1 cellular context compared by ENCODE assay signal in the genomic region with DNA sequence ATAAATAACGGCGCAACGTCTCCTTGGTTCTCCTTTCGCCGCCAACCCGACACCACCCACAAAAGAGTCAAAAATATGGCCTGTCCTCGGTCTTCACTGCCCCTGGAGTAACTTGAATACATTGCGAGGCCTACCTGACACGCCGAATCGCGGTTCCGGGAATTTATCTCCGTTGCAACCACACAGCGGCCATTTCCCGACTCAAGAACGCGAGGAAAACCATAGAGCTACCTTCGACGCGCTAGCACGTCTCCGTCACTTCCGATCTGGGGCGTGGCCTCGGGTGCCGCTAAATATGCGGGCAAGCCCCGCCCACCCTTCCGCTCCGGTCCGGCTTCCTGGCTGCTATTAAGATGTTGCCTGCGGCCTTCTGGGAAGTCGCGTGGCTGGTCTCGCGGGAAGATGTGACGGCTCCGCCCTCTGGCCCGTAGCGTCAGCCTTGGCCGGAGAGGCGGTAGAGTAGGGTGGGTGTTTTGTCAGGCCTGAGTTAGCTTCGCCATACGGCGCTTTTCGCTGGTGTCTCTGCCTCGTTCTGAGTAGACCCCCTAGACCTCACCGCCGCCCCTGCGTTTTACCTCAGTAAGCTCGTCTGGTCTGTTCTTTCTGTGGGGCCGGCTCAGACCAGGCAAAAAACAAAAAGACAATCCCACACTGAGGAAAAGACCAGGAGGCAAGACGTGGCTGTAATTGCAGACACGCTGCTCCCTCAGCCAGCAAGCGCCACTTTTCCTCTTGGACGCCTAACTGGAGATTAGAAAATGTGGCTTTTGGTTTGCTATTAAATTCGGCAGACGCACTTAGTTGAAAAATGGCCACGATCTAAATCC.
TF ChIP-seq lines count a peak whose summit lies in the region.

A gene with protein sequence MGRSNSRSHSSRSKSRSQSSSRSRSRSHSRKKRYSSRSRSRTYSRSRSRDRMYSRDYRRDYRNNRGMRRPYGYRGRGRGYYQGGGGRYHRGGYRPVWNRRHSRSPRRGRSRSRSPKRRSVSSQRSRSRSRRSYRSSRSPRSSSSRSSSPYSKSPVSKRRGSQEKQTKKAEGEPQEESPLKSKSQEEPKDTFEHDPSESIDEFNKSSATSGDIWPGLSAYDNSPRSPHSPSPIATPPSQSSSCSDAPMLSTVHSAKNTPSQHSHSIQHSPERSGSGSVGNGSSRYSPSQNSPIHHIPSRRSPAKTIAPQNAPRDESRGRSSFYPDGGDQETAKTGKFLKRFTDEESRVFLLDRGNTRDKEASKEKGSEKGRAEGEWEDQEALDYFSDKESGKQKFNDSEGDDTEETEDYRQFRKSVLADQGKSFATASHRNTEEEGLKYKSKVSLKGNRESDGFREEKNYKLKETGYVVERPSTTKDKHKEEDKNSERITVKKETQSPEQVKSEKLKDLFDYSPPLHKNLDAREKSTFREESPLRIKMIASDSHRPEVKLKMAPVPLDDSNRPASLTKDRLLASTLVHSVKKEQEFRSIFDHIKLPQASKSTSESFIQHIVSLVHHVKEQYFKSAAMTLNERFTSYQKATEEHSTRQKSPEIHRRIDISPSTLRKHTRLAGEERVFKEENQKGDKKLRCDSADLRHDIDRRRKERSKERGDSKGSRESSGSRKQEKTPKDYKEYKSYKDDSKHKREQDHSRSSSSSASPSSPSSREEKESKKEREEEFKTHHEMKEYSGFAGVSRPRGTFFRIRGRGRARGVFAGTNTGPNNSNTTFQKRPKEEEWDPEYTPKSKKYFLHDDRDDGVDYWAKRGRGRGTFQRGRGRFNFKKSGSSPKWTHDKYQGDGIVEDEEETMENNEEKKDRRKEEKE (minus strand): TSS at position 268 of the 827 bp plus-strand sequence. CDS start 9,980 bp downstream, outside the sequence.

TF ChIP-seq in HepG2, 621 proteins besides CTCF, POLR2A, EP300 and RAD21 (continued from another document and continues in another):
- TF ChIP-seq, protein P1, sequence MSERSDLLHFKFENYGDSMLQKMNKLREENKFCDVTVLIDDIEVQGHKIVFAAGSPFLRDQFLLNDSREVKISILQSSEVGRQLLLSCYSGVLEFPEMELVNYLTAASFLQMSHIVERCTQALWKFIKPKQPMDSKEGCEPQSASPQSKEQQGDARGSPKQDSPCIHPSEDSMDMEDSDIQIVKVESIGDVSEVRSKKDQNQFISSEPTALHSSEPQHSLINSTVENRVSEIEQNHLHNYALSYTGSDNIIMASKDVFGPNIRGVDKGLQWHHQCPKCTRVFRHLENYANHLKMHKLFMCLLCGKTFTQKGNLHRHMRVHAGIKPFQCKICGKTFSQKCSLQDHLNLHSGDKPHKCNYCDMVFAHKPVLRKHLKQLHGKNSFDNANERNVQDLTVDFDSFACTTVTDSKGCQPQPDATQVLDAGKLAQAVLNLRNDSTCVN (CRISPR knock-in tag; IDR thresholded peaks at IDR 0.05; ENCODE audit: borderline replicate concordance) = 0 out of 2 replicates have a peak, but pooled peaks have one; percentile 24
- TF ChIP-seq HDAC2 (CRISPR knock-in tag; IDR thresholded peaks at IDR 0.05) (peak; percentile 39), MAZ (IDR thresholded peaks at IDR 0.05; ENCODE audit: borderline replicate concordance, low read depth, low read length) (0 out of 2 replicates have a peak, but pooled peaks have one; percentile 50), MAZ (CRISPR knock-in tag; IDR thresholded peaks at IDR 0.05; ENCODE audit: low read depth) (peak; percentile 59), SIN3A (IDR thresholded peaks at IDR 0.05; ENCODE audit: borderline replicate concordance, low read depth, low read length) (peak; percentile 86), MED8 (CRISPR knock-in tag; IDR thresholded peaks at IDR 0.05; ENCODE audit: insufficient replicate concordance) (peak; percentile 23), PHF20 (CRISPR knock-in tag; IDR thresholded peaks at IDR 0.05) (peak; percentile 87), CC2D1A (CRISPR knock-in tag; IDR thresholded peaks at IDR 0.05) (no peak; the same call in 1 of the 2 replicates), HES4 (CRISPR knock-in tag; IDR thresholded peaks at IDR 0.05; ENCODE audit: borderline replicate concordance) (no peak; the same call in none of the 2 replicates), NFYC (CRISPR knock-in tag; IDR thresholded peaks at IDR 0.05) (no peak; the same call in 1 of the 2 replicates), MTA3 (CRISPR knock-in tag; IDR thresholded peaks at IDR 0.05) (0 out of 2 replicates have a peak, but pooled peaks have one; percentile 24), ZNF557 (CRISPR knock-in tag; IDR thresholded peaks at IDR 0.05) (no peak), ZNF570 (CRISPR knock-in tag; IDR thresholded peaks at IDR 0.05; ENCODE audit: borderline replicate concordance) (peak; percentile 62; the same call in 1 of the 2 replicates), ZBTB20 (CRISPR knock-in tag; IDR thresholded peaks at IDR 0.05; ENCODE audit: borderline replicate concordance, low read depth) (0 out of 2 replicates have a peak, but pooled peaks have one; percentile 51), MEF2D (CRISPR knock-in tag; IDR thresholded peaks at IDR 0.05) (peak; percentile 28; the same call in 1 of the 2 replicates), JDP2 (CRISPR knock-in tag; IDR thresholded peaks at IDR 0.05; ENCODE audit: borderline replicate concordance) (peak; percentile 16; the same call in 1 of the 2 replicates), NR2F6 (IDR thresholded peaks at IDR 0.05) (no peak), NR2F6 (CRISPR knock-in tag; IDR thresholded peaks at IDR 0.05) (no peak), POGZ (CRISPR knock-in tag; IDR thresholded peaks at IDR 0.05) (peak; percentile 96), GABPB1 (CRISPR knock-in tag; IDR thresholded peaks at IDR 0.05) (peak; percentile 97), ZBTB42 (CRISPR knock-in tag; IDR thresholded peaks at IDR 0.05) (0 out of 2 replicates have a peak, but pooled peaks have one; percentile 40), RBAK (CRISPR knock-in tag; IDR thresholded peaks at IDR 0.05) (no peak), SAFB2 (CRISPR knock-in tag; IDR thresholded peaks at IDR 0.05; ENCODE audit: borderline replicate concordance, low read depth) (0 out of 2 replicates have a peak, but pooled peaks have one; percentile 55), ZNF510 (CRISPR knock-in tag; IDR thresholded peaks at IDR 0.05; ENCODE audit: low read depth) (no peak), ZSCAN31 (CRISPR knock-in tag; IDR thresholded peaks at IDR 0.05; ENCODE audit: low read depth) (peak; percentile 75), ZNF253 (CRISPR knock-in tag; IDR thresholded peaks at IDR 0.05; ENCODE audit: borderline replicate concordance) (no peak), TCF7L2 (IDR thresholded peaks at IDR 0.05; ENCODE audit: low read depth, low read length) (no peak), SNAPC2 (CRISPR knock-in tag; IDR thresholded peaks at IDR 0.05) (peak; percentile 70), CHD2 (IDR thresholded peaks at IDR 0.05; ENCODE audit: low read depth, low read length) (peak; percentile 96), SMC3 (IDR thresholded peaks at IDR 0.05; ENCODE audit: low read length) (no peak), ZNF296 (CRISPR knock-in tag; conservative IDR thresholded peaks at IDR 0.05) (no peak), MLLT10 (CRISPR knock-in tag; IDR thresholded peaks at IDR 0.05) (no peak), NR2F1 (CRISPR knock-in tag; IDR thresholded peaks at IDR 0.05) (0 out of 4 replicates have a peak, but pooled peaks of 1 of the 2 experiments have one; percentile 27), ZNF136 (CRISPR knock-in tag; IDR thresholded peaks at IDR 0.05; ENCODE audit: low read depth) (peak; percentile 84), ZBTB8A (CRISPR knock-in tag; IDR thresholded peaks at IDR 0.05; ENCODE audit: borderline replicate concordance, low read depth) (peak; percentile 80; the same call in 1 of the 2 replicates)
- TF ChIP-seq, protein P2, sequence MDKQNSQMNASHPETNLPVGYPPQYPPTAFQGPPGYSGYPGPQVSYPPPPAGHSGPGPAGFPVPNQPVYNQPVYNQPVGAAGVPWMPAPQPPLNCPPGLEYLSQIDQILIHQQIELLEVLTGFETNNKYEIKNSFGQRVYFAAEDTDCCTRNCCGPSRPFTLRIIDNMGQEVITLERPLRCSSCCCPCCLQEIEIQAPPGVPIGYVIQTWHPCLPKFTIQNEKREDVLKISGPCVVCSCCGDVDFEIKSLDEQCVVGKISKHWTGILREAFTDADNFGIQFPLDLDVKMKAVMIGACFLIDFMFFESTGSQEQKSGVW (CRISPR knock-in tag; IDR thresholded peaks at IDR 0.05; ENCODE audit: borderline replicate concordance) = no peak; the same call in 1 of the 2 replicates
- TF ChIP-seq, protein P3, sequence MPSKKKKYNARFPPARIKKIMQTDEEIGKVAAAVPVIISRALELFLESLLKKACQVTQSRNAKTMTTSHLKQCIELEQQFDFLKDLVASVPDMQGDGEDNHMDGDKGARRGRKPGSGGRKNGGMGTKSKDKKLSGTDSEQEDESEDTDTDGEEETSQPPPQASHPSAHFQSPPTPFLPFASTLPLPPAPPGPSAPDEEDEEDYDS (CRISPR knock-in tag; IDR thresholded peaks at IDR 0.05) = peak; percentile 100
- TF ChIP-seq, protein P4, sequence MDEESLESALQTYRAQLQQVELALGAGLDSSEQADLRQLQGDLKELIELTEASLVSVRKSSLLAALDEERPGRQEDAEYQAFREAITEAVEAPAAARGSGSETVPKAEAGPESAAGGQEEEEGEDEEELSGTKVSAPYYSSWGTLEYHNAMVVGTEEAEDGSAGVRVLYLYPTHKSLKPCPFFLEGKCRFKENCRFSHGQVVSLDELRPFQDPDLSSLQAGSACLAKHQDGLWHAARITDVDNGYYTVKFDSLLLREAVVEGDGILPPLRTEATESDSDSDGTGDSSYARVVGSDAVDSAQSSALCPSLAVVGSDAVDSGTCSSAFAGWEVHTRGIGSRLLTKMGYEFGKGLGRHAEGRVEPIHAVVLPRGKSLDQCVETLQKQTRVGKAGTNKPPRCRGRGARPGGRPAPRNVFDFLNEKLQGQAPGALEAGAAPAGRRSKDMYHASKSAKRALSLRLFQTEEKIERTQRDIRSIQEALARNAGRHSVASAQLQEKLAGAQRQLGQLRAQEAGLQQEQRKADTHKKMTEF (CRISPR knock-in tag; IDR thresholded peaks at IDR 0.05) = peak; percentile 94
- TF ChIP-seq, protein P5, sequence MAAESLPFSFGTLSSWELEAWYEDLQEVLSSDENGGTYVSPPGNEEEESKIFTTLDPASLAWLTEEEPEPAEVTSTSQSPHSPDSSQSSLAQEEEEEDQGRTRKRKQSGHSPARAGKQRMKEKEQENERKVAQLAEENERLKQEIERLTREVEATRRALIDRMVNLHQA (CRISPR knock-in tag; IDR thresholded peaks at IDR 0.05) = no peak
- TF ChIP-seq, protein P6, sequence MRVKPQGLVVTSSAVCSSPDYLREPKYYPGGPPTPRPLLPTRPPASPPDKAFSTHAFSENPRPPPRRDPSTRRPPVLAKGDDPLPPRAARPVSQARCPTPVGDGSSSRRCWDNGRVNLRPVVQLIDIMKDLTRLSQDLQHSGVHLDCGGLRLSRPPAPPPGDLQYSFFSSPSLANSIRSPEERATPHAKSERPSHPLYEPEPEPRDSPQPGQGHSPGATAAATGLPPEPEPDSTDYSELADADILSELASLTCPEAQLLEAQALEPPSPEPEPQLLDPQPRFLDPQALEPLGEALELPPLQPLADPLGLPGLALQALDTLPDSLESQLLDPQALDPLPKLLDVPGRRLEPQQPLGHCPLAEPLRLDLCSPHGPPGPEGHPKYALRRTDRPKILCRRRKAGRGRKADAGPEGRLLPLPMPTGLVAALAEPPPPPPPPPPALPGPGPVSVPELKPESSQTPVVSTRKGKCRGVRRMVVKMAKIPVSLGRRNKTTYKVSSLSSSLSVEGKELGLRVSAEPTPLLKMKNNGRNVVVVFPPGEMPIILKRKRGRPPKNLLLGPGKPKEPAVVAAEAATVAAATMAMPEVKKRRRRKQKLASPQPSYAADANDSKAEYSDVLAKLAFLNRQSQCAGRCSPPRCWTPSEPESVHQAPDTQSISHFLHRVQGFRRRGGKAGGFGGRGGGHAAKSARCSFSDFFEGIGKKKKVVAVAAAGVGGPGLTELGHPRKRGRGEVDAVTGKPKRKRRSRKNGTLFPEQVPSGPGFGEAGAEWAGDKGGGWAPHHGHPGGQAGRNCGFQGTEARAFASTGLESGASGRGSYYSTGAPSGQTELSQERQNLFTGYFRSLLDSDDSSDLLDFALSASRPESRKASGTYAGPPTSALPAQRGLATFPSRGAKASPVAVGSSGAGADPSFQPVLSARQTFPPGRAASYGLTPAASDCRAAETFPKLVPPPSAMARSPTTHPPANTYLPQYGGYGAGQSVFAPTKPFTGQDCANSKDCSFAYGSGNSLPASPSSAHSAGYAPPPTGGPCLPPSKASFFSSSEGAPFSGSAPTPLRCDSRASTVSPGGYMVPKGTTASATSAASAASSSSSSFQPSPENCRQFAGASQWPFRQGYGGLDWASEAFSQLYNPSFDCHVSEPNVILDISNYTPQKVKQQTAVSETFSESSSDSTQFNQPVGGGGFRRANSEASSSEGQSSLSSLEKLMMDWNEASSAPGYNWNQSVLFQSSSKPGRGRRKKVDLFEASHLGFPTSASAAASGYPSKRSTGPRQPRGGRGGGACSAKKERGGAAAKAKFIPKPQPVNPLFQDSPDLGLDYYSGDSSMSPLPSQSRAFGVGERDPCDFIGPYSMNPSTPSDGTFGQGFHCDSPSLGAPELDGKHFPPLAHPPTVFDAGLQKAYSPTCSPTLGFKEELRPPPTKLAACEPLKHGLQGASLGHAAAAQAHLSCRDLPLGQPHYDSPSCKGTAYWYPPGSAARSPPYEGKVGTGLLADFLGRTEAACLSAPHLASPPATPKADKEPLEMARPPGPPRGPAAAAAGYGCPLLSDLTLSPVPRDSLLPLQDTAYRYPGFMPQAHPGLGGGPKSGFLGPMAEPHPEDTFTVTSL (CRISPR knock-in tag; IDR thresholded peaks at IDR 0.05; ENCODE audit: borderline replicate concordance) = no peak; the same call in 1 of the 2 replicates
- TF ChIP-seq, protein P7, sequence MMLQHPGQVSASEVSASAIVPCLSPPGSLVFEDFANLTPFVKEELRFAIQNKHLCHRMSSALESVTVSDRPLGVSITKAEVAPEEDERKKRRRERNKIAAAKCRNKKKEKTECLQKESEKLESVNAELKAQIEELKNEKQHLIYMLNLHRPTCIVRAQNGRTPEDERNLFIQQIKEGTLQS (CRISPR knock-in tag; IDR thresholded peaks at IDR 0.05) = no peak; the same call in 1 of the 2 replicates
